Comparison of ENCODE assay signal across 15 cellular contexts in genomic region chr16:28179354-28179753, GRCh38. TPM values are rescaled to one million over a fixed set of nuclear protein-coding genes. Genes with fewer than 3 reads are reported as not detected.
DNase-seq lines count a peak whose midpoint lies in the region; ATAC-seq and TF ChIP-seq lines count a peak whose summit lies in the region.
"Had no signal": no experiment of that assay in that cellular context is flagged by ENCODE, and none has a peak within 500 bp of the region (broad histone marks: within the 10 kb centered on the region; RNA-seq: fewer than 3 reads in every experiment).

No MANE protein-coding gene starts in this region.

- H3K4me3 ChIP-seq in HCT116 (replicated peaks in 1 of 2; ENCODE audit: low read depth in 1 of 2, low read length in 2 of 2) (no peak overlapping the region), H7 (ENCODE audit: insufficient read depth, low read depth, low read length) (no peak overlapping the region)
- H3K4me3 ChIP-seq in naive thymus-derived CD4-positive, alpha-beta T cell (ENCODE audit: low read length) = no peak overlapping the region
- H3K4me3 ChIP-seq: BLaER1 had no signal

- H3K4me1 Mint-ChIP-seq in CD4-positive, alpha-beta T cell (ENCODE audit: low read depth) = peaks cover 95% of the 10 kb centered on the region
- peaks cover 69% of the 10 kb centered on the region for H3K4me1 Mint-ChIP-seq in activated T-helper 2 cell treated with anti-CD3 and anti-CD28 coated beads, Interferon-gamma antibody, Interleukin-2, Interleukin-4, amounts not matched to agents 10 μg/mL and 5 μg/mL and 100 μg/mL, durations not matched to agents 14 hours and 24 hours and 36 hours (ENCODE audit: low read depth)
- H3K4me1 Mint-ChIP-seq in naive thymus-derived CD4-positive, alpha-beta T cell = peaks cover 67 to 97% (median 87%) of the 10 kb centered on the region in 7 donors

- H3K9me2 ChIP-seq in HCT116 (ENCODE audit: insufficient read depth) = no peaks in the 10 kb centered on the region

- H3K79me2 ChIP-seq in HCT116 (ENCODE audit: insufficient read depth, low read length) = peaks cover 100% of the 10 kb centered on the region

- H3K4me2 ChIP-seq in HCT116 (ENCODE audit: low read length) = no peak overlapping the region
- H3K4me2 ChIP-seq: BLaER1 had no signal

- DNase-seq in CD4-positive, alpha-beta T cell = no peak
- DNase-seq in HCT116 (ENCODE audit: low read depth, low spot score) = no peak
- no peak for DNase-seq in activated T-helper 2 cell treated with anti-CD3 and anti-CD28 coated beads, Interferon-gamma antibody, Interleukin-2, Interleukin-4, amounts not matched to agents 10 μg/mL and 5 μg/mL and 100 μg/mL, durations not matched to agents 14 hours and 24 hours and 36 hours (ENCODE audit: low spot score)
- no peak for DNase-seq in naive thymus-derived CD4-positive, alpha-beta T cell
- no peak for DNase-seq in islet precursor cell
- DNase-seq in H7 = no peak
- DNase-seq: central memory CD4-positive, alpha-beta T cell; NCI-H1930; NCI-H748 treated with DMSO at 0.1 percent for 48 hours had no signal

- no peak for TF ChIP-seq RAD21 in HCT116 (IDR thresholded peaks at IDR 0.05; ENCODE audit: low read depth)

- no peaks in the 10 kb centered on the region for H3K9me3 ChIP-seq in CD4-positive, alpha-beta T cell (ENCODE audit: control insufficient read depth, low read length)
- no peaks in the 10 kb centered on the region for H3K9me3 ChIP-seq in HCT116 (ENCODE audit: control insufficient read depth in 1 of 2, insufficient read depth in 1 of 2, low read depth in 1 of 2, low read length in 2 of 2)
- H3K9me3 ChIP-seq in naive thymus-derived CD4-positive, alpha-beta T cell (ENCODE audit: control insufficient read depth in 2 of 3, low read length in 3 of 3) = no peaks in the 10 kb centered on the region
- H3K9me3 ChIP-seq: BLaER1 had no signal

- TSS peak; percentile 20 for BruUV-seq in HCT116 (replicated peaks; lab: Mats Ljungman, UMichigan)

- no peaks in the 10 kb centered on the region for H3K9me3 Mint-ChIP-seq in CD4-positive, alpha-beta T cell
- H3K9me3 Mint-ChIP-seq in activated T-helper 2 cell treated with anti-CD3 and anti-CD28 coated beads, Interferon-gamma antibody, Interleukin-2, Interleukin-4, amounts not matched to agents 10 μg/mL and 5 μg/mL and 100 μg/mL, durations not matched to agents 14 hours and 24 hours and 36 hours = peaks cover 3% of the 10 kb centered on the region
- peaks cover 0 to 1% (median 0%) of the 10 kb centered on the region in 11 donors for H3K9me3 Mint-ChIP-seq in naive thymus-derived CD4-positive, alpha-beta T cell
- H3K9me3 Mint-ChIP-seq: activated naive CD4-positive, alpha-beta T cell treated with anti-CD3 and anti-CD28 coated beads, Interleukin-2, amount 50 U/mL, for 72 hours had no signal

- no peak overlapping the region for H3K9ac ChIP-seq in HCT116 (ENCODE audit: low read length)
- H3K9ac ChIP-seq: BLaER1 had no signal

- no peak for ATAC-seq in CD4-positive, alpha-beta T cell (ENCODE audit: poor library complexity)
- ATAC-seq in HCT116 (no peak), HG03196 (IDR thresholded peaks at IDR 0.05; ENCODE audit: unreplicated experiment) (no peak), GM18858 (IDR thresholded peaks at IDR 0.05; ENCODE audit: unreplicated experiment) (no peak)
- ATAC-seq in naive thymus-derived CD4-positive, alpha-beta T cell = peak; percentile 36
- ATAC-seq: left lobe of liver had no signal

- no peak overlapping the region for H3K27ac ChIP-seq in CD4-positive, alpha-beta T cell (ENCODE audit: low read depth, low read length)
- no peak overlapping the region for H3K27ac ChIP-seq in HCT116 (ENCODE audit: low read depth, low read length)
- peak overlapping the region; percentile 33 for H3K27ac ChIP-seq in naive thymus-derived CD4-positive, alpha-beta T cell (ENCODE audit: low read depth, low read length)
- H3K27ac ChIP-seq: BLaER1, epithelial cell of prostate had no signal

- CTCF ChIA-PET in CD4-positive, alpha-beta T cell (lab: Charles Lee) = interaction anchor here (1.2 to 2.1 kb wide), 5 partner anchors 8 to 39 kb away, joined by 3 to 6 read pairs (median 3); no protein-coding TSS in a partner anchor
- CTCF ChIA-PET in HCT116 (lab: Charles Lee) = no interaction called here
- CTCF ChIA-PET in naive thymus-derived CD4-positive, alpha-beta T cell (lab: Charles Lee) = interaction anchor here (0.5 to 1.0 kb wide), 4 partner anchors 24 to 89 kb away, joined by 3 to 7 read pairs (median 4); no protein-coding TSS in a partner anchor

- H3K4me1 ChIP-seq in HCT116 (ENCODE audit: control insufficient read depth in 1 of 2, insufficient read depth in 2 of 2, low read length in 2 of 2) = peaks cover 37 to 47% of the 10 kb centered on the region in 2 experiments
- H3K4me1 ChIP-seq in naive thymus-derived CD4-positive, alpha-beta T cell (ENCODE audit: control insufficient read depth in 2 of 2, insufficient read depth in 2 of 2, low read length in 2 of 2) = peaks cover 26 to 57% of the 10 kb centered on the region in 2 donors

- H3K27me3 Mint-ChIP-seq in CD4-positive, alpha-beta T cell = no peaks in the 10 kb centered on the region
- no peaks in the 10 kb centered on the region for H3K27me3 Mint-ChIP-seq in activated T-helper 2 cell treated with anti-CD3 and anti-CD28 coated beads, Interferon-gamma antibody, Interleukin-2, Interleukin-4, amounts not matched to agents 10 μg/mL and 5 μg/mL and 100 μg/mL, durations not matched to agents 14 hours and 24 hours and 36 hours (ENCODE audit: low read depth)
- no peaks in the 10 kb centered on the region for H3K27me3 Mint-ChIP-seq in naive thymus-derived CD4-positive, alpha-beta T cell

- peaks cover 20 to 44% of the 10 kb centered on the region in 2 experiments; a peak in 3 of 4 replicates for H3K36me3 ChIP-seq in HCT116 (ENCODE audit: control insufficient read depth in 1 of 2, insufficient read depth in 2 of 2, low read length in 2 of 2)
- peaks cover 11 to 39% (median 12%) of the 10 kb centered on the region in 3 experiments for H3K36me3 ChIP-seq in naive thymus-derived CD4-positive, alpha-beta T cell (ENCODE audit: control insufficient read depth in 2 of 3, insufficient read depth in 3 of 3, low read length in 3 of 3)
- H3K36me3 ChIP-seq in H7 (replicated peaks; ENCODE audit: control insufficient read depth, insufficient read depth, low read length) = no peaks in the 10 kb centered on the region; the same call in 1 of the 2 replicates

- H3K4me3 Mint-ChIP-seq in CD4-positive, alpha-beta T cell = peak overlapping the region; percentile 5
- no peak overlapping the region for H3K4me3 Mint-ChIP-seq in activated T-helper 2 cell treated with anti-CD3 and anti-CD28 coated beads, Interferon-gamma antibody, Interleukin-2, Interleukin-4, amounts not matched to agents 10 μg/mL and 5 μg/mL and 100 μg/mL, durations not matched to agents 14 hours and 24 hours and 36 hours (ENCODE audit: low read depth)
- peak overlapping the region in 6 of 10 donors; percentile 25 to 77 (median 29) for H3K4me3 Mint-ChIP-seq in naive thymus-derived CD4-positive, alpha-beta T cell

- intact Hi-C loops in CD4-positive, alpha-beta T cell (cut with DNase I, micrococcal nuclease) = no loop called here
- intact Hi-C loops in HCT116 (cut with micrococcal nuclease) = no loop called here
- intact Hi-C loops in activated T-helper 2 cell treated with anti-CD3 and anti-CD28 coated beads, Interferon-gamma antibody, Interleukin-2, Interleukin-4, amounts not matched to agents 10 μg/mL and 5 μg/mL and 100 μg/mL, durations not matched to agents 14 hours and 24 hours and 36 hours (cut with micrococcal nuclease) = no loop called here
- intact Hi-C loops in naive thymus-derived CD4-positive, alpha-beta T cell (cut with micrococcal nuclease) = no loop called here

- H3K27ac Mint-ChIP-seq in CD4-positive, alpha-beta T cell = peak overlapping the region; percentile 85
- peak overlapping the region; percentile 30 for H3K27ac Mint-ChIP-seq in activated T-helper 2 cell treated with anti-CD3 and anti-CD28 coated beads, Interferon-gamma antibody, Interleukin-2, Interleukin-4, amounts not matched to agents 10 μg/mL and 5 μg/mL and 100 μg/mL, durations not matched to agents 14 hours and 24 hours and 36 hours
- peak overlapping the region; percentile 24 to 93 (median 77) for H3K27ac Mint-ChIP-seq in naive thymus-derived CD4-positive, alpha-beta T cell

- TF ChIP-seq POLR2A in HCT116 (IDR thresholded peaks at IDR 0.05; ENCODE audit: borderline replicate concordance, extremely low read depth, insufficient read depth, insufficient read length) = no peak

- no peaks in the 10 kb centered on the region for H3K27me3 ChIP-seq in CD4-positive, alpha-beta T cell (ENCODE audit: control insufficient read depth, insufficient read depth, low read length)
- H3K27me3 ChIP-seq in HCT116 (ENCODE audit: insufficient read depth, low read length) (no peaks in the 10 kb centered on the region), H7 (ENCODE audit: control insufficient read depth, insufficient read depth, low read length) (no peaks in the 10 kb centered on the region)
- H3K27me3 ChIP-seq in naive thymus-derived CD4-positive, alpha-beta T cell (ENCODE audit: control insufficient read depth in 2 of 2, insufficient read depth in 2 of 2, low read length in 2 of 2) = no peaks in the 10 kb centered on the region
- H3K27me3 ChIP-seq: BLaER1 had no signal

- RAD21 ChIA-PET in HCT116 (lab: Charles Lee; ENCODE audit: low non-redundant PET in 1 of 2, low total read pairs in 2 of 2, uncharacterized antibody in 2 of 2, unreplicated experiment in 2 of 2) = no interaction called here

- H4K20me1 ChIP-seq in HCT116 (ENCODE audit: insufficient read depth) = peaks cover 32% of the 10 kb centered on the region; the same call in 1 of the 2 replicates

- POLR2A ChIA-PET in CD4-positive, alpha-beta T cell (lab: Charles Lee) = interaction anchor here (1.1 to 2.8 kb wide), 5 partner anchors 9 to 39 kb away, joined by 3 to 11 read pairs (median 4); no protein-coding TSS in a partner anchor
- POLR2A ChIA-PET in HCT116 (lab: Charles Lee) = no interaction called here
- POLR2A ChIA-PET in naive thymus-derived CD4-positive, alpha-beta T cell (lab: Charles Lee) = interaction anchor here (0.5 to 1.9 kb wide), 7 partner anchors 10 to 65 kb away, joined by 3 to 7 read pairs (median 3); no protein-coding TSS in a partner anchor

- TF ChIP-seq CTCF in CD4-positive, alpha-beta T cell (IDR thresholded peaks at IDR 0.05) = no peak
- TF ChIP-seq CTCF in HCT116 (IDR thresholded peaks at IDR 0.05 in 2 of 3, conservative IDR thresholded peaks at IDR 0.05 in 1 of 3; ENCODE audit: borderline replicate concordance in 1 of 3, insufficient read depth in 1 of 3, low read depth in 2 of 3, low read length in 2 of 3) = no peak

- H3K36me3 Mint-ChIP-seq in CD4-positive, alpha-beta T cell (ENCODE audit: low read depth) = peaks cover 94% of the 10 kb centered on the region
- H3K36me3 Mint-ChIP-seq in activated T-helper 2 cell treated with anti-CD3 and anti-CD28 coated beads, Interferon-gamma antibody, Interleukin-2, Interleukin-4, amounts not matched to agents 10 μg/mL and 5 μg/mL and 100 μg/mL, durations not matched to agents 14 hours and 24 hours and 36 hours (ENCODE audit: low read depth) = peaks cover 75% of the 10 kb centered on the region
- H3K36me3 Mint-ChIP-seq in naive thymus-derived CD4-positive, alpha-beta T cell = peaks cover 19 to 59% (median 43%) of the 10 kb centered on the region in 5 donors

- no peak overlapping the region for H2AFZ ChIP-seq in HCT116 (ENCODE audit: low read depth, low read length, poor library complexity, severe bottlenecking)

RNA-seq across cellular contexts. Expression of gene XPO6, which starts 32.4 kb away (rescaled TPM):
- 100 to 1,000 TPM; 378 to 390 TPM for total RNA-seq in CD4-positive, alpha-beta T cell
- 162 TPM for total RNA-seq in HCT116 (2021; ENCODE audit: unreplicated experiment)
- polyA plus RNA-seq in HCT116 (2012) = 129 and 140 TPM in 2 replicates
- total RNA-seq in activated T-helper 2 cell treated with anti-CD3 and anti-CD28 coated beads, Interferon-gamma antibody, Interleukin-2, Interleukin-4, amounts not matched to agents 10 μg/mL and 5 μg/mL and 100 μg/mL, durations not matched to agents 14 hours and 24 hours and 36 hours = 227 and 230 TPM in 2 replicates
- 100 to 1,000 TPM; 232 to 437 (median 385) TPM for total RNA-seq in naive thymus-derived CD4-positive, alpha-beta T cell
- 100 to 1,000 TPM in 1 of 2 donors, 10 to 100 TPM in 1; 89.5 to 144 TPM for polyA plus RNA-seq in naive thymus-derived CD4-positive, alpha-beta T cell
- total RNA-seq in H7 (2014; rRNA removed; shearing (Covaris generic)) = 159 and 188 TPM in 2 replicates

Comparison
In these comparisons a context has a peak if more than half of its experiments do, and no peak if none do; other contexts are left out.
1. H3K27ac Mint-ChIP-seq: peak in every context shown above with its lines; median percentile 85 in CD4-positive, alpha-beta T cell; 77 in naive thymus-derived CD4-positive, alpha-beta T cell; 30 in activated T-helper 2 cell treated with anti-CD3 and anti-CD28 coated beads, Interferon-gamma antibody, Interleukin-2, Interleukin-4, amounts not matched to agents 10 μg/mL and 5 μg/mL and 100 μg/mL, durations not matched to agents 14 hours and 24 hours and 36 hours.